In genomic region chr7:78704504-78704903, GRCh38 we compare ENCODE assay signal across 11 cellular contexts.
"Had no signal": no experiment of that assay in that cellular context is flagged by ENCODE, and none has a peak within 500 bp of the region (broad histone marks: within the 10 kb centered on the region; RNA-seq: fewer than 3 reads in every experiment).

No MANE protein-coding gene starts in this region.

- H3K9ac ChIP-seq: GM23248 had no signal

- FAIRE-seq: H1, H54 had no signal

- H3K27ac ChIP-seq: GM23248 had no signal

- H2AFZ ChIP-seq: GM23248, GM23338 had no signal

- H3K4me1 ChIP-seq: HAP-1 had no signal

- H3K4me2 ChIP-seq: GM23338 had no signal

- H3K9me3 ChIP-seq: HAP-1 had no signal

- DNase-seq: GM23248, GOT3, H7, H9, HCEC 1CT, HFFc6 had no signal

- H3K36me3 ChIP-seq: HAP-1 had no signal

- H3K4me3 ChIP-seq: GM23248, GM23338, HAP-1 had no signal

- ATAC-seq: GM23338, HCT116 had no signal
